Comparison of ENCODE assay signal across 8 cellular contexts in the genomic region with DNA sequence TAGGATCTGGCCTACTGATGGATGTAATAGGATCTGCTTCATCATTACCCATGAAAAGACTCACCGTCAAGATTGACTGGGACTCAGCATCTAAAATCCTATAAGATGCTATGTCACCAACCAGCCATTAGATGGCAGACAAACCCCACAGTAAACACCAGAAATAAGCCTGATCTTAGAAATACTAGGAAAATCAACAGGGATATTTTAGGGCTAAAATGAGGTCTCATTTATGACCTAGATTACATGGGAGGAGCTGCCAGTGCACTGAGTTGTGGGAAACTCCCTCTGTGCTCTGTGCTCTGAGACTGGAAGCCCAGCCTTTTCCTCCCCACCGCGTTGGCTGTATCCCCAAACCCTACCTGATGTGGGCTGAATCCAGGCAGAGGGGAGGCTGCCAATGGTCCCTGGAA.
DNase-seq lines count a peak whose midpoint lies in the region; ATAC-seq and TF ChIP-seq lines count a peak whose summit lies in the region.
"Not testable (repeated sequence)": the region's sequence is repeated elsewhere in the genome, so short reads cannot be mapped to it uniquely, and the experiment has no call there.

No MANE protein-coding gene starts in this region.

- in situ Hi-C loops in KBM-7 (cut with MboI; ENCODE audit: low pct_unique_long_range_greater_than_20kb, low sequenced_read_pairs), result not testable (repeated sequence)

- WGBS in psoas muscle, 3 donors, result 26 to 35% (median 30%) methylated on average over 3 of the region's 3 CpGs

- not testable (repeated sequence) for H3K4me3 ChIP-seq in psoas muscle

- TF ChIP-seq CTCF in C4-2B (conservative IDR thresholded peaks at IDR 0.05), result peak; percentile 25
- TF ChIP-seq CTCF in VCaP (conservative IDR thresholded peaks at IDR 0.05), result peak; percentile 24
- TF ChIP-seq CTCF in psoas muscle (IDR thresholded peaks at IDR 0.05), result peak; percentile 22

- not testable (repeated sequence) for H3K27ac ChIP-seq in C4-2B, VCaP, psoas muscle

- intact Hi-C loops in psoas muscle (cut with DNase I), result not testable (repeated sequence)

- DNase-seq in KBM-7 (peak; percentile 8), psoas muscle (peak in 1 of 2 donors; percentile 38)
- not testable (repeated sequence) for DNase-seq in left lobe of liver (ENCODE audit: low spot score)

- ATAC-seq in GM18909 (IDR thresholded peaks at IDR 0.05; ENCODE audit: poor library complexity, unreplicated experiment), result peak; percentile 67
- peak; percentile 83 for ATAC-seq in HG02642 (IDR thresholded peaks at IDR 0.05; ENCODE audit: poor library complexity, unreplicated experiment)
- peak; percentile 56 for ATAC-seq in esophagus mucosa
- peak; percentile 93 for ATAC-seq in left lobe of liver
- ATAC-seq in psoas muscle, result peak in 2 of 4 donors; percentile 50 to 53

- H3K36me3 ChIP-seq in psoas muscle (ENCODE audit: insufficient read depth in 1 of 2, low read depth in 1 of 2), result not testable (repeated sequence)

- not testable (repeated sequence) for H3K4me1 ChIP-seq in psoas muscle

- H3K9me3 ChIP-seq in psoas muscle, result not testable (repeated sequence)

- H3K27me3 ChIP-seq in psoas muscle (ENCODE audit: insufficient read depth in 3 of 3, low read length in 2 of 3), result not testable (repeated sequence)
